ENCODE assay signal across 11 cellular contexts in genomic region chr6:143376861-143377260, GRCh38.
"Had no signal": no experiment of that assay in that cellular context is flagged by ENCODE, and none has a peak within 500 bp of the region (broad histone marks: within the 10 kb centered on the region; RNA-seq: fewer than 3 reads in every experiment).

No MANE protein-coding gene starts in this region.

- H3K4me1 ChIP-seq: HAP-1 had no signal

- H3K36me3 ChIP-seq: HAP-1 had no signal

- H3K27ac Mint-ChIP-seq: HFFc6, IgD-negative memory B cell had no signal

- H3K9ac ChIP-seq: GM23248, KMS-11 had no signal

- H3K27ac ChIP-seq: GM23248, HL-60, KMS-11 had no signal

- H3K4me3 Mint-ChIP-seq: HFFc6, IgD-negative memory B cell had no signal

- H2AFZ ChIP-seq: GM23248 had no signal

- H3K4me3 ChIP-seq: GM23248, HAP-1 had no signal

- H3K9me3 ChIP-seq: HAP-1 had no signal

- FAIRE-seq: HepG2 had no signal

- DNase-seq: GM23248, GOT3, H7, HFFc6, KBM-7 had no signal

- H3K9me3 Mint-ChIP-seq: HFFc6 had no signal

- ATAC-seq: HCT116, HepG2 had no signal

- H3K4me2 ChIP-seq: KMS-11 had no signal
